ENCODE assay signal across 11 cellular contexts in genomic region chr3:4464579-4464978, GRCh38.
"Had no signal": no experiment of that assay in that cellular context is flagged by ENCODE, and none has a peak within 500 bp of the region (broad histone marks: within the 10 kb centered on the region; RNA-seq: fewer than 3 reads in every experiment).

No MANE protein-coding gene starts in this region.

- H3K27me3 ChIP-seq: cardiac muscle cell, tibial artery had no signal

- H3K27ac Mint-ChIP-seq: activated CD4-positive, alpha-beta memory T cell treated with anti-CD3 and anti-CD28 coated beads, Interleukin-2, amount 10 ng/mL, durations not matched to agents 7 days and 5 days; activated CD4-positive, alpha-beta T cell treated with anti-CD3 and anti-CD28 coated beads for 36 hours; T-helper 1 cell treated with Interleukin-12 subunit alpha and Interleukin-12 subunit beta and Interleukin-4 antibody, amounts not matched to agents 30 μg/mL and 1 μg/mL, for 36 hours had no signal

- H3K27me3 Mint-ChIP-seq: activated CD4-positive, alpha-beta memory T cell treated with anti-CD3 and anti-CD28 coated beads, Interleukin-2, amount 10 ng/mL, durations not matched to agents 7 days and 5 days; activated CD4-positive, alpha-beta T cell treated with anti-CD3 and anti-CD28 coated beads for 36 hours had no signal

- H3K4me3 ChIP-seq: cardiac muscle cell, tibial artery had no signal

- H3K36me3 ChIP-seq: cardiac muscle cell, tibial artery had no signal

- H3K27ac ChIP-seq: cardiac muscle cell, epithelial cell of prostate, parathyroid adenoma, tibial artery had no signal

- ATAC-seq: activated CD4-positive, alpha-beta T cell treated with anti-CD3 and anti-CD28 coated beads for 36 hours; stimulated activated effector memory CD8-positive, alpha-beta T cell treated with anti-CD3 and anti-CD28 coated beads, Interleukin-12 subunit alpha, Interleukin-12 subunit beta, amount 100 ng/mL, for 72 hours had no signal

- H3K9me3 Mint-ChIP-seq: activated CD4-positive, alpha-beta memory T cell treated with anti-CD3 and anti-CD28 coated beads, Interleukin-2, amount 10 ng/mL, durations not matched to agents 7 days and 5 days; stimulated activated effector memory CD8-positive, alpha-beta T cell treated with anti-CD3 and anti-CD28 coated beads, Interleukin-12 subunit alpha, Interleukin-12 subunit beta, amount 100 ng/mL, for 72 hours; T-helper 1 cell treated with Interleukin-12 subunit alpha and Interleukin-12 subunit beta and Interleukin-4 antibody, amounts not matched to agents 30 μg/mL and 1 μg/mL, for 36 hours had no signal

- H3K9me3 ChIP-seq: tibial artery had no signal

- DNase-seq: activated CD4-positive, alpha-beta memory T cell treated with anti-CD3 and anti-CD28 coated beads, Interleukin-2, amount 10 ng/mL, durations not matched to agents 7 days and 5 days; activated CD4-positive, alpha-beta T cell treated with anti-CD3 and anti-CD28 coated beads for 36 hours; activated naive CD4-positive, alpha-beta T cell treated with Interleukin-2 at 50 U/mL for 16 hours; head of caudate nucleus; retina; tibial artery had no signal
